1 cellular context compared by ENCODE assay signal in the genomic region with DNA sequence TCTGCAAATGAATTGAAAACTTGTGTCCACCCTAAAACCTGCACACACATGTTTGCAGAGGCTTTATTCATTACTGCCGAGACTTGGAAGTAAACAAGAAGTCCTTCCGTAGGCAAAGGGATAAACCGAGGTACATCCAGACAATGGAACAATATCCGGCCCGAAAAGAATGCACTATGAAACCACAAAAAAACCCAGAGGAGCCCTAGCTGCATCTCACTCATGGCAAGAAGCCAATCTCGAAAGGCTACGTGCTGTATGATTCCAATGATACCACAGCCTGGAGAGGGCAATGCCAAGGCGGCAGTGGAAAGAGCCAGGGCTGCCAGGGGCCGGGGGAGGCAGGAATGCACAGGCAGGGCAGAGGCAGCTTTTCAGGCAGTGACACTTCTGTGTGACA.
TF ChIP-seq lines count a peak whose summit lies in the region.

No MANE protein-coding gene starts in this region.

TF ChIP-seq in H1, 55 proteins besides CTCF, POLR2A, EP300 and RAD21:
- TF ChIP-seq BRCA1 (IDR thresholded peaks at IDR 0.05; ENCODE audit: low read depth, low read length) (no peak), TEAD4 (IDR thresholded peaks at IDR 0.05; ENCODE audit: low read depth, low read length) (no peak), EGR1 (IDR thresholded peaks at IDR 0.05; ENCODE audit: borderline replicate concordance, low read depth, low read length) (no peak), HDAC2 (IDR thresholded peaks at IDR 0.05; ENCODE audit: borderline replicate concordance in 1 of 2, low read depth in 2 of 2, low read length in 2 of 2) (no peak), EZH2 (IDR thresholded peaks at IDR 0.05; ENCODE audit: low read depth, low read length, severe bottlenecking) (no peak), RXRA (IDR thresholded peaks at IDR 0.05; ENCODE audit: insufficient read depth, low read depth, low read length) (no peak), GTF2F1 (IDR thresholded peaks at IDR 0.05; ENCODE audit: borderline replicate concordance, low read depth, low read length) (no peak), FOSL1 (IDR thresholded peaks at IDR 0.05; ENCODE audit: insufficient read depth, low read depth, low read length) (no peak), ZNF274 (IDR thresholded peaks at IDR 0.05; ENCODE audit: borderline replicate concordance, extremely low read depth, low read length) (no peak), SP1 (IDR thresholded peaks at IDR 0.05; ENCODE audit: low read depth, low read length) (no peak), HDAC6 (IDR thresholded peaks at IDR 0.05; ENCODE audit: low read depth, low read length) (no peak), POLR2AphosphoS5 (IDR thresholded peaks at IDR 0.05; ENCODE audit: low read depth, low read length) (no peak), SIN3A (conservative IDR thresholded peaks at IDR 0.05 in 1 of 2, IDR thresholded peaks at IDR 0.05 in 1 of 2; ENCODE audit: low read depth in 1 of 2, low read length in 2 of 2) (no peak), CHD2 (IDR thresholded peaks at IDR 0.05; ENCODE audit: low read length) (no peak)
- TF ChIP-seq, protein P1, sequence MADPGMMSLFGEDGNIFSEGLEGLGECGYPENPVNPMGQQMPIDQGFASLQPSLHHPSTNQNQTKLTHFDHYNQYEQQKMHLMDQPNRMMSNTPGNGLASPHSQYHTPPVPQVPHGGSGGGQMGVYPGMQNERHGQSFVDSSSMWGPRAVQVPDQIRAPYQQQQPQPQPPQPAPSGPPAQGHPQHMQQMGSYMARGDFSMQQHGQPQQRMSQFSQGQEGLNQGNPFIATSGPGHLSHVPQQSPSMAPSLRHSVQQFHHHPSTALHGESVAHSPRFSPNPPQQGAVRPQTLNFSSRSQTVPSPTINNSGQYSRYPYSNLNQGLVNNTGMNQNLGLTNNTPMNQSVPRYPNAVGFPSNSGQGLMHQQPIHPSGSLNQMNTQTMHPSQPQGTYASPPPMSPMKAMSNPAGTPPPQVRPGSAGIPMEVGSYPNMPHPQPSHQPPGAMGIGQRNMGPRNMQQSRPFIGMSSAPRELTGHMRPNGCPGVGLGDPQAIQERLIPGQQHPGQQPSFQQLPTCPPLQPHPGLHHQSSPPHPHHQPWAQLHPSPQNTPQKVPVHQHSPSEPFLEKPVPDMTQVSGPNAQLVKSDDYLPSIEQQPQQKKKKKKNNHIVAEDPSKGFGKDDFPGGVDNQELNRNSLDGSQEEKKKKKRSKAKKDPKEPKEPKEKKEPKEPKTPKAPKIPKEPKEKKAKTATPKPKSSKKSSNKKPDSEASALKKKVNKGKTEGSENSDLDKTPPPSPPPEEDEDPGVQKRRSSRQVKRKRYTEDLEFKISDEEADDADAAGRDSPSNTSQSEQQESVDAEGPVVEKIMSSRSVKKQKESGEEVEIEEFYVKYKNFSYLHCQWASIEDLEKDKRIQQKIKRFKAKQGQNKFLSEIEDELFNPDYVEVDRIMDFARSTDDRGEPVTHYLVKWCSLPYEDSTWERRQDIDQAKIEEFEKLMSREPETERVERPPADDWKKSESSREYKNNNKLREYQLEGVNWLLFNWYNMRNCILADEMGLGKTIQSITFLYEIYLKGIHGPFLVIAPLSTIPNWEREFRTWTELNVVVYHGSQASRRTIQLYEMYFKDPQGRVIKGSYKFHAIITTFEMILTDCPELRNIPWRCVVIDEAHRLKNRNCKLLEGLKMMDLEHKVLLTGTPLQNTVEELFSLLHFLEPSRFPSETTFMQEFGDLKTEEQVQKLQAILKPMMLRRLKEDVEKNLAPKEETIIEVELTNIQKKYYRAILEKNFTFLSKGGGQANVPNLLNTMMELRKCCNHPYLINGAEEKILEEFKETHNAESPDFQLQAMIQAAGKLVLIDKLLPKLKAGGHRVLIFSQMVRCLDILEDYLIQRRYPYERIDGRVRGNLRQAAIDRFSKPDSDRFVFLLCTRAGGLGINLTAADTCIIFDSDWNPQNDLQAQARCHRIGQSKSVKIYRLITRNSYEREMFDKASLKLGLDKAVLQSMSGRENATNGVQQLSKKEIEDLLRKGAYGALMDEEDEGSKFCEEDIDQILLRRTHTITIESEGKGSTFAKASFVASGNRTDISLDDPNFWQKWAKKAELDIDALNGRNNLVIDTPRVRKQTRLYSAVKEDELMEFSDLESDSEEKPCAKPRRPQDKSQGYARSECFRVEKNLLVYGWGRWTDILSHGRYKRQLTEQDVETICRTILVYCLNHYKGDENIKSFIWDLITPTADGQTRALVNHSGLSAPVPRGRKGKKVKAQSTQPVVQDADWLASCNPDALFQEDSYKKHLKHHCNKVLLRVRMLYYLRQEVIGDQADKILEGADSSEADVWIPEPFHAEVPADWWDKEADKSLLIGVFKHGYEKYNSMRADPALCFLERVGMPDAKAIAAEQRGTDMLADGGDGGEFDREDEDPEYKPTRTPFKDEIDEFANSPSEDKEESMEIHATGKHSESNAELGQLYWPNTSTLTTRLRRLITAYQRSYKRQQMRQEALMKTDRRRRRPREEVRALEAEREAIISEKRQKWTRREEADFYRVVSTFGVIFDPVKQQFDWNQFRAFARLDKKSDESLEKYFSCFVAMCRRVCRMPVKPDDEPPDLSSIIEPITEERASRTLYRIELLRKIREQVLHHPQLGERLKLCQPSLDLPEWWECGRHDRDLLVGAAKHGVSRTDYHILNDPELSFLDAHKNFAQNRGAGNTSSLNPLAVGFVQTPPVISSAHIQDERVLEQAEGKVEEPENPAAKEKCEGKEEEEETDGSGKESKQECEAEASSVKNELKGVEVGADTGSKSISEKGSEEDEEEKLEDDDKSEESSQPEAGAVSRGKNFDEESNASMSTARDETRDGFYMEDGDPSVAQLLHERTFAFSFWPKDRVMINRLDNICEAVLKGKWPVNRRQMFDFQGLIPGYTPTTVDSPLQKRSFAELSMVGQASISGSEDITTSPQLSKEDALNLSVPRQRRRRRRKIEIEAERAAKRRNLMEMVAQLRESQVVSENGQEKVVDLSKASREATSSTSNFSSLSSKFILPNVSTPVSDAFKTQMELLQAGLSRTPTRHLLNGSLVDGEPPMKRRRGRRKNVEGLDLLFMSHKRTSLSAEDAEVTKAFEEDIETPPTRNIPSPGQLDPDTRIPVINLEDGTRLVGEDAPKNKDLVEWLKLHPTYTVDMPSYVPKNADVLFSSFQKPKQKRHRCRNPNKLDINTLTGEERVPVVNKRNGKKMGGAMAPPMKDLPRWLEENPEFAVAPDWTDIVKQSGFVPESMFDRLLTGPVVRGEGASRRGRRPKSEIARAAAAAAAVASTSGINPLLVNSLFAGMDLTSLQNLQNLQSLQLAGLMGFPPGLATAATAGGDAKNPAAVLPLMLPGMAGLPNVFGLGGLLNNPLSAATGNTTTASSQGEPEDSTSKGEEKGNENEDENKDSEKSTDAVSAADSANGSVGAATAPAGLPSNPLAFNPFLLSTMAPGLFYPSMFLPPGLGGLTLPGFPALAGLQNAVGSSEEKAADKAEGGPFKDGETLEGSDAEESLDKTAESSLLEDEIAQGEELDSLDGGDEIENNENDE (IDR thresholded peaks at IDR 0.05; ENCODE audit: insufficient replicate concordance, low read length) = no peak
TF ChIP-seq in H1: peak in this region for 0.
